8 cellular contexts compared by ENCODE assay signal in the genomic region with DNA sequence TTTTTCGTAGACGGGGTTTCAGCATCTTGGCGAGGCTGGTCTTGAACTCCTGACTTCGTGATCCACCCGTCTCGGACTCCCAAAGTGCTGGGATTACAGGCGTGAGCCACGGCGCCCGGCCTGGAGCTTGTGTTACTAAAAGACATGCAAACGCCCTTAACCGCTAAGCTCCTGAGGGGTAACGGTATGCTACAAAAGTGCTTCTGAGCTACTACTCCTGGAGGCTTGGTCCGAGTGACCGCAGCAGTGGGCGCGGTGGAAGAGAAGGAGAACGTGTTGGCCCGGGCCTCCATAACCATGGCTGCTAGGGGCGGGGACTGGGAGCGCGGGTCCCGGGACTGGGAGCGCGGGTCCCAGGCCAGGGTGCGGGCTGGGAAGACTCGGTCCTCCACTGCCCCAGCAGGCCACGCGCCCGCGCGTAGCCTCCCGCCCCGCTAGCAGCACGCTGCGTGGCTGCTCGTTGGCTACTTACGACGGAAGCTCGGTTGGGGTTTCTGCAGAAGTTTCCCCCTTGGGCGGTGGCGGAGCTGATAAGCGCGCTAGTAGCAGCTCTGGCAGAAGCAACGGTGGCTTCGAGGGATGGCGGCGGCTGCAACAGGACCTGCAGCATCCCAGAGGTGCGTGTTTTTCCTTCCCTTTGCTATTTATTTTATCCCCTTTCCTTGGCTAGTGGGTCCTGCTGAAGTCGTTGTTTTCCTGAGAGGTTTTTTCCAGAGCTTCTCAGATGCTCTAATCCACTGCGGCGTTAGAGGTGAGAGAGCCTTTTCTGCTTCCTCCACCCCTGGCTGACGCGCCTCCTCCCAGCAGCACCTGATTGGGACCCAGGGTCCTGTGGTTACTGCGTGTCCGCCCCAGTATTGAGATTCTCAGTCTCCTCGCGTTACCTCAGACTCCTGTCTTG.
DNase-seq lines count a peak whose midpoint lies in the region; ATAC-seq and TF ChIP-seq lines count a peak whose summit lies in the region.

No MANE protein-coding gene starts in this region.

- H3K4me3 ChIP-seq in SU-DHL-6 (ENCODE audit: insufficient read depth, low read length, poor library complexity, severe bottlenecking) (peak overlapping the region; percentile 62), subcutaneous abdominal adipose tissue (ENCODE audit: low read depth in 1 of 5, low read length in 5 of 5) (peak overlapping the region; percentile 84 to 93 (median 91))

- no peaks in the 10 kb centered on the region for H3K9me3 Mint-ChIP-seq in activated naive CD8-positive, alpha-beta T cell treated with anti-CD3 and anti-CD28 coated beads for 36 hours

- no peaks in the 10 kb centered on the region for H3F3A ChIP-seq in SU-DHL-6 (ENCODE audit: insufficient read depth)

- in situ Hi-C loops in GM13976 (cut with MboI; ENCODE audit: low sequenced_read_pairs, unreplicated experiment): no loop called here

- H3K27me3 Mint-ChIP-seq in activated naive CD8-positive, alpha-beta T cell treated with anti-CD3 and anti-CD28 coated beads for 36 hours: no peaks in the 10 kb centered on the region

- no peaks in the 10 kb centered on the region for H3K9me2 ChIP-seq in SU-DHL-6 (replicated peaks; ENCODE audit: insufficient read depth, low read length)

- H3K4me2 ChIP-seq in SU-DHL-6 (ENCODE audit: low read depth, low read length, poor library complexity, severe bottlenecking): peak overlapping the region; percentile 55

- peak overlapping the region; percentile 85 for H2AFZ ChIP-seq in SU-DHL-6 (ENCODE audit: low read depth, low read length, severe bottlenecking)

- no peak for ATAC-seq in GM18909 (IDR thresholded peaks at IDR 0.05; ENCODE audit: poor library complexity, unreplicated experiment)

- H3K27me3 ChIP-seq in SU-DHL-6 (ENCODE audit: low read length) (no peaks in the 10 kb centered on the region), subcutaneous abdominal adipose tissue (ENCODE audit: control insufficient read depth in 5 of 5, insufficient read depth in 4 of 5, low read length in 5 of 5) (no peaks in the 10 kb centered on the region)

- TF ChIP-seq CTCF in GM13976 (IDR thresholded peaks at IDR 0.05; ENCODE audit: borderline replicate concordance, control extremely low read depth, extremely low read depth, insufficient read depth, missing control alignments): no peak
- TF ChIP-seq CTCF in SU-DHL-6 (IDR thresholded peaks at IDR 0.05; ENCODE audit: insufficient read depth, low read length, poor library complexity, severe bottlenecking): no peak

- H4K20me1 ChIP-seq in SU-DHL-6 (ENCODE audit: low read depth, low read length): no peaks in the 10 kb centered on the region

- peak; percentile 64 for DNase-seq in GM13976 (ENCODE audit: low spot score)
- DNase-seq in M059J (ENCODE audit: low read depth): peak; percentile 92
- DNase-seq in activated naive CD8-positive, alpha-beta T cell treated with anti-CD3 and anti-CD28 coated beads for 36 hours: peak; percentile 82
- DNase-seq in glomerular visceral epithelial cell (ENCODE audit: extremely low spot score): peak; percentile 85
- DNase-seq in occipital lobe (lab: John Stamatoyannopoulos, UW): peak; percentile 86

- H3K79me2 ChIP-seq in SU-DHL-6 (ENCODE audit: insufficient read depth, low read length): peaks cover 11% of the 10 kb centered on the region; the same call in 1 of the 2 replicates

- H3K36me3 ChIP-seq in SU-DHL-6 (ENCODE audit: low read length) (no peaks in the 10 kb centered on the region), subcutaneous abdominal adipose tissue (ENCODE audit: control insufficient read depth in 5 of 5, insufficient read depth in 5 of 5, low read length in 5 of 5) (no peaks in the 10 kb centered on the region)

- peaks cover 0 to 21% (median 17%) of the 10 kb centered on the region in 5 donors for H3K4me1 ChIP-seq in subcutaneous abdominal adipose tissue (ENCODE audit: control insufficient read depth in 5 of 5, insufficient read depth in 5 of 5, low read length in 5 of 5)

- peaks cover 2% of the 10 kb centered on the region for H3K36me3 Mint-ChIP-seq in activated naive CD8-positive, alpha-beta T cell treated with anti-CD3 and anti-CD28 coated beads for 36 hours

- H3K4me1 Mint-ChIP-seq in activated naive CD8-positive, alpha-beta T cell treated with anti-CD3 and anti-CD28 coated beads for 36 hours: peaks cover 16% of the 10 kb centered on the region

- H3K9me3 ChIP-seq in SU-DHL-6 (ENCODE audit: insufficient read depth, low read length) (no peaks in the 10 kb centered on the region), subcutaneous abdominal adipose tissue (ENCODE audit: control insufficient read depth in 5 of 5, low read length in 5 of 5) (no peaks in the 10 kb centered on the region)

- H3K27ac ChIP-seq in SU-DHL-6 (ENCODE audit: low read depth, low read length) (peak overlapping the region; percentile 73), subcutaneous abdominal adipose tissue (ENCODE audit: low read depth, low read length) (peak overlapping the region; percentile 18)

- peak overlapping the region; percentile 90 for H3K27ac Mint-ChIP-seq in activated naive CD8-positive, alpha-beta T cell treated with anti-CD3 and anti-CD28 coated beads for 36 hours

- peak overlapping the region; percentile 67 for H3K9ac ChIP-seq in SU-DHL-6 (ENCODE audit: low read length)
- H3K9ac ChIP-seq in subcutaneous abdominal adipose tissue (ENCODE audit: low read length in 5 of 5): peak overlapping the region; percentile 52 to 87 (median 84)

- peak overlapping the region; percentile 88 for H3K4me3 Mint-ChIP-seq in activated naive CD8-positive, alpha-beta T cell treated with anti-CD3 and anti-CD28 coated beads for 36 hours
